Comparison of ENCODE assay signal across 6 cellular contexts in genomic region chr3:187545391-187545790, GRCh38.
"Had no signal": no experiment of that assay in that cellular context is flagged by ENCODE, and none has a peak within 500 bp of the region (broad histone marks: within the 10 kb centered on the region; RNA-seq: fewer than 3 reads in every experiment).

No MANE protein-coding gene starts in this region.

- H3K4me3 ChIP-seq: K562 had no signal

- DNase-seq: IMR-90, KBM-7, KG1 had no signal

- ATAC-seq: HepG2, K562 had no signal

- H3K27ac ChIP-seq: HL-60 had no signal
